Comparison of ENCODE assay signal across 13 cellular contexts in genomic region chr15:29870495-29871151, GRCh38. TPM values are rescaled to one million over a fixed set of nuclear protein-coding genes. Genes with fewer than 3 reads are reported as not detected.
DNase-seq lines count a peak whose midpoint lies in the region; ATAC-seq and TF ChIP-seq lines count a peak whose summit lies in the region.
"Had no signal": no experiment of that assay in that cellular context is flagged by ENCODE, and none has a peak within 500 bp of the region (broad histone marks: within the 10 kb centered on the region; RNA-seq: fewer than 3 reads in every experiment).

No MANE protein-coding gene starts in this region.

- H3K9me2 ChIP-seq in OCI-LY7 (ENCODE audit: insufficient read depth, low read length) = no peaks in the 10 kb centered on the region

- H3K4me1 ChIP-seq in fibroblast of lung (ENCODE audit: control insufficient read depth, extremely low read depth, insufficient read depth, low read length) = peaks cover 7% of the 10 kb centered on the region
- H3K4me1 ChIP-seq in mesodermal cell (ENCODE audit: control insufficient read depth, insufficient read depth, low read length, poor library complexity, severe bottlenecking) = peaks cover 11% of the 10 kb centered on the region
- H3K4me1 ChIP-seq in thoracic aorta (ENCODE audit: control insufficient read depth in 1 of 2, low read depth in 2 of 2) = peaks cover 5 to 10% of the 10 kb centered on the region in 2 donors
- no peaks in the 10 kb centered on the region for H3K4me1 ChIP-seq in OCI-LY7 (ENCODE audit: insufficient read depth, low read length, poor library complexity, severe bottlenecking)

- DNase-seq in NCI-H526 treated with DMSO at 0.1 percent for 48 hours (lab: John Stamatoyannopoulos, UW) (peak; percentile 51), fibroblast of lung (ENCODE audit: low read depth in 2 of 2) (no peak), thoracic aorta (ENCODE audit: low spot score) (no peak), OCI-LY7 (ENCODE audit: low spot score) (no peak)
- no peak for DNase-seq in activated naive CD4-positive, alpha-beta T cell treated with anti-CD3 and anti-CD28 coated beads, Interleukin-2, amount 50 U/mL, for 16 hours
- DNase-seq: activated naive CD4-positive, alpha-beta T cell treated with anti-CD3 and anti-CD28 coated beads, Interleukin-2, amount 10 ng/mL, durations not matched to agents 7 days and 5 days; DND-41; mammary epithelial cell; stimulated activated CD4-positive, alpha-beta T cell treated with anti-CD3 and anti-CD28 coated beads, Interleukin-15, amount 100 ng/mL, for 24 hours; stimulated activated naive CD4-positive, alpha-beta T cell had no signal

- POLR2A ChIA-PET in OCI-LY7 (lab: Charles Lee) = no interaction called here

- H3K4me3 ChIP-seq in fibroblast of lung (replicated peaks in 1 of 4; ENCODE audit: control extremely low read depth in 1 of 4, insufficient read depth in 1 of 4, low read depth in 3 of 4, low read length in 4 of 4) = no peak overlapping the region
- H3K4me3 ChIP-seq in mesodermal cell (ENCODE audit: extremely low read depth, insufficient read depth, low read length, poor library complexity, severe bottlenecking) = no peak overlapping the region
- H3K4me3 ChIP-seq in thoracic aorta = peak overlapping the region; percentile 2
- no peak overlapping the region for H3K4me3 ChIP-seq in OCI-LY7 (ENCODE audit: low read depth, low read length, poor library complexity, severe bottlenecking)

- CTCF ChIA-PET in OCI-LY7 (lab: Charles Lee; ENCODE audit: unreplicated experiment) = no interaction called here

- H3K27ac ChIP-seq in fibroblast of lung (ENCODE audit: insufficient read depth, low read length) (peak overlapping the region; percentile 37), mesodermal cell (ENCODE audit: low read depth, low read length, severe bottlenecking) (peak overlapping the region; percentile 16), thoracic aorta (peak overlapping the region in 1 of 2 donors; percentile 67), OCI-LY7 (ENCODE audit: low read depth, low read length, poor library complexity, severe bottlenecking) (no peak overlapping the region)
- H3K27ac ChIP-seq: epithelial cell of prostate had no signal

- H3K9me3 ChIP-seq in fibroblast of lung (ENCODE audit: control insufficient read depth, insufficient read depth, low read depth, low read length) (no peaks in the 10 kb centered on the region), mesodermal cell (ENCODE audit: control insufficient read depth, low read length) (no peaks in the 10 kb centered on the region), thoracic aorta (no peaks in the 10 kb centered on the region), OCI-LY7 (ENCODE audit: low read length) (no peaks in the 10 kb centered on the region)

- H3K9ac ChIP-seq in fibroblast of lung (ENCODE audit: insufficient read depth, low read length) = peak overlapping the region; percentile 16

- no peaks in the 10 kb centered on the region for H3K36me3 ChIP-seq in fibroblast of lung (ENCODE audit: control insufficient read depth, insufficient read depth, low read length)
- H3K36me3 ChIP-seq in mesodermal cell (ENCODE audit: control insufficient read depth, insufficient read depth, low read length) = no peaks in the 10 kb centered on the region
- H3K36me3 ChIP-seq in thoracic aorta = no peaks in the 10 kb centered on the region
- no peaks in the 10 kb centered on the region for H3K36me3 ChIP-seq in OCI-LY7 (ENCODE audit: insufficient read depth, low read length)

- no peaks in the 10 kb centered on the region for H3K27me3 ChIP-seq in fibroblast of lung (ENCODE audit: control insufficient read depth, insufficient read depth, low read length)
- no peaks in the 10 kb centered on the region for H3K27me3 ChIP-seq in thoracic aorta (replicated peaks; ENCODE audit: insufficient read depth)

- whole genome bisulfite sequencing in mesodermal cell (ENCODE audit: insufficient coverage in 2 of 2), 2 experiments = 69 to 74% methylated on average over 5 to 9 of the region's 11 CpGs

- no peak for TF ChIP-seq CTCF in fibroblast of lung (conservative IDR thresholded peaks at IDR 0.05 in 1 of 2, IDR thresholded peaks at IDR 0.05 in 1 of 2; ENCODE audit: low read depth in 1 of 2, low read length in 2 of 2)
- no peak for TF ChIP-seq CTCF in thoracic aorta (IDR thresholded peaks at IDR 0.05)
- TF ChIP-seq CTCF in OCI-LY7 (conservative IDR thresholded peaks at IDR 0.05; ENCODE audit: low read length) = no peak

- no peaks in the 10 kb centered on the region for H4K20me1 ChIP-seq in fibroblast of lung (ENCODE audit: control insufficient read depth, extremely low read depth, insufficient read depth, low read length)
- no peaks in the 10 kb centered on the region for H4K20me1 ChIP-seq in OCI-LY7 (ENCODE audit: insufficient read depth, low read length)

- H3K79me2 ChIP-seq in fibroblast of lung (ENCODE audit: control insufficient read depth, insufficient read depth, low read length) = no peaks in the 10 kb centered on the region
- H3K79me2 ChIP-seq in OCI-LY7 (ENCODE audit: insufficient read depth, low read depth, low read length) = no peaks in the 10 kb centered on the region

- no peak for ATAC-seq in thoracic aorta (ENCODE audit: insufficient number of reproducible peaks, low FRiP score, low read depth)
- no peak for ATAC-seq in activated CD4-positive, CD25-positive, alpha-beta regulatory T cell treated with anti-CD3 and anti-CD28 coated beads, Interleukin-2, amount 50 U/mL, for 24 hours

- H2AFZ ChIP-seq in fibroblast of lung (ENCODE audit: low read length) (no peak overlapping the region), OCI-LY7 (ENCODE audit: low read length) (no peak overlapping the region)

- H3K4me2 ChIP-seq in fibroblast of lung (ENCODE audit: extremely low read depth, insufficient read depth, low read length) (no peak overlapping the region), OCI-LY7 (ENCODE audit: low read length) (no peak overlapping the region)

- BruUV-seq in OCI-LY7 (replicated peaks; lab: Mats Ljungman, UMichigan) = no TSS peak

- intact Hi-C loops in OCI-LY7 (cut with micrococcal nuclease; ENCODE audit: unreplicated experiment) = no loop called here

RNA-seq across cellular contexts. Expression of gene TJP1, which starts 48.4 kb away (rescaled TPM):
- total RNA-seq in fibroblast of lung (45.2 and 53.7 TPM in 2 replicates), thoracic aorta (100 to 1,000 TPM in 1 of 2 donors, 10 to 100 TPM in 1; 78.4 to 146 TPM), OCI-LY7 (2022) (0.06 and 0.32 TPM in 2 replicates)
- polyA plus RNA-seq in fibroblast of lung = 80.9 and 110 TPM in 2 replicates
- 38.5 and 58.1 TPM in 2 replicates for polyA plus RNA-seq in fibroblast of lung (2012)
- polyA minus RNA-seq in fibroblast of lung (ENCODE audit: low replicate concordance) = 55.5 and 58.0 TPM in 2 replicates
- 118 TPM for polyA plus RNA-seq in mesodermal cell (2013, experiment 1 of 2)
- 106 TPM for polyA plus RNA-seq in mesodermal cell (2013, experiment 2 of 2)
- total RNA-seq in OCI-LY7 (2014; rRNA removed; shearing (Covaris generic)) = 0.19 and 0.82 TPM in 2 replicates

Comparison
In these comparisons a context has a peak if more than half of its experiments do, and no peak if none do; other contexts are left out.
1. RNA of gene TJP1, which starts 48.4 kb away (total RNA-seq): 78.4 to 146 TPM in thoracic aorta and 45.2 to 53.7 TPM in fibroblast of lung; 0.06 to 0.82 TPM in OCI-LY7; every median in the first group is over 10 times any median in the second.